ENCODE assay signal across 9 cellular contexts in genomic region chr7:106114735-106115383, GRCh38. TPM values are rescaled to one million over a fixed set of nuclear protein-coding genes. Genes with fewer than 3 reads are reported as not detected.
DNase-seq lines count a peak whose midpoint lies in the region; ATAC-seq and TF ChIP-seq lines count a peak whose summit lies in the region.
"Had no signal": no experiment of that assay in that cellular context is flagged by ENCODE, and none has a peak within 500 bp of the region (broad histone marks: within the 10 kb centered on the region; RNA-seq: fewer than 3 reads in every experiment).

No MANE protein-coding gene starts in this region.

- H3K27ac ChIP-seq in Karpas-422 (ENCODE audit: low read length): peak overlapping the region; percentile 73

- peak overlapping the region; percentile 56 for H3K4me2 ChIP-seq in Karpas-422 (ENCODE audit: low read depth, low read length, poor library complexity, severe bottlenecking)

- peaks cover 16% of the 10 kb centered on the region for H3K36me3 ChIP-seq in Karpas-422 (ENCODE audit: insufficient read depth, low read length)

- no peaks in the 10 kb centered on the region for H3K9me3 Mint-ChIP-seq in activated CD8-positive, alpha-beta T cell treated with anti-CD3 and anti-CD28 coated beads for 36 hours
- H3K9me3 Mint-ChIP-seq in immature natural killer cell: no peaks in the 10 kb centered on the region

- peak; percentile 22 for ATAC-seq in activated CD8-positive, alpha-beta T cell treated with anti-CD3 and anti-CD28 coated beads for 36 hours
- no peak for ATAC-seq in stimulated activated naive CD8-positive, alpha-beta T cell treated with anti-CD3 and anti-CD28 coated beads, Interleukin-15, Interleukin-2, amounts not matched to agents 100 U/mL and 50 U/mL, for 24 hours
- no peak for ATAC-seq in GM18858 (IDR thresholded peaks at IDR 0.05; ENCODE audit: unreplicated experiment)

- no peaks in the 10 kb centered on the region for H3K27me3 ChIP-seq in Karpas-422 (ENCODE audit: low read length)

- POLR2A ChIA-PET in activated CD8-positive, alpha-beta T cell treated with anti-CD3 and anti-CD28 coated beads for 36 hours (lab: Charles Lee): interaction anchor here (3.0 kb wide), 1 partner anchor 42 kb away, joined by 21 read pairs; no protein-coding TSS in a partner anchor

- CTCF ChIA-PET in activated CD8-positive, alpha-beta T cell treated with anti-CD3 and anti-CD28 coated beads for 36 hours (lab: Charles Lee): interaction anchor here (0.9 to 2.6 kb wide), 4 partner anchors 11 to 40 kb away, joined by 3 to 7 read pairs (median 4); no protein-coding TSS in a partner anchor

- DNase-seq in Karpas-422: peak; percentile 76
- peak; percentile 60 for DNase-seq in activated CD8-positive, alpha-beta T cell treated with anti-CD3 and anti-CD28 coated beads for 36 hours
- DNase-seq in immature natural killer cell: no peak
- DNase-seq in stimulated activated naive CD8-positive, alpha-beta T cell treated with anti-CD3 and anti-CD28 coated beads, Interleukin-15, Interleukin-2, amounts not matched to agents 100 U/mL and 50 U/mL, for 24 hours: peak; percentile 40
- DNase-seq in NCI-H2081 treated with DMSO at 0.1 percent for 48 hours (lab: John Stamatoyannopoulos, UW): no peak
- no peak for DNase-seq in H4 (ENCODE audit: low spot score)
- DNase-seq: GOT3, NCI-H1417 treated with DMSO at 0.1 percent for 48 hours had no signal

- no peaks in the 10 kb centered on the region for H3K9me3 ChIP-seq in Karpas-422 (ENCODE audit: low read length)

- H4K20me1 ChIP-seq in Karpas-422 (ENCODE audit: insufficient read depth, low read depth, low read length): no peaks in the 10 kb centered on the region; the same call in 1 of the 2 replicates

- peaks cover 29% of the 10 kb centered on the region for H3K79me2 ChIP-seq in Karpas-422 (ENCODE audit: low read length)

- peak overlapping the region; percentile 4; the same call in 1 of the 2 replicates for H3K4me3 ChIP-seq in Karpas-422 (ENCODE audit: low read length)

- H3K27me3 Mint-ChIP-seq in activated CD8-positive, alpha-beta T cell treated with anti-CD3 and anti-CD28 coated beads for 36 hours: no peaks in the 10 kb centered on the region
- peaks cover 2 to 19% (median 9%) of the 10 kb centered on the region in 3 donors for H3K27me3 Mint-ChIP-seq in immature natural killer cell (ENCODE audit: low read depth in 3 of 3)

- H3K27ac Mint-ChIP-seq in activated CD8-positive, alpha-beta T cell treated with anti-CD3 and anti-CD28 coated beads for 36 hours: peak overlapping the region; percentile 79
- peak overlapping the region in 1 of 6 donors; percentile 26 for H3K27ac Mint-ChIP-seq in immature natural killer cell

- TF ChIP-seq CTCF in activated CD8-positive, alpha-beta T cell treated with anti-CD3 and anti-CD28 coated beads for 36 hours (IDR thresholded peaks at IDR 0.05): no peak

- intact Hi-C loops in activated CD8-positive, alpha-beta T cell treated with anti-CD3 and anti-CD28 coated beads for 36 hours (cut with micrococcal nuclease): loop anchor here (5.0 kb wide), 1 partner anchor 58 kb away; no protein-coding TSS in a partner anchor

- peaks cover 10% of the 10 kb centered on the region for H3K36me3 Mint-ChIP-seq in activated CD8-positive, alpha-beta T cell treated with anti-CD3 and anti-CD28 coated beads for 36 hours (ENCODE audit: low read depth)
- no peaks in the 10 kb centered on the region for H3K36me3 Mint-ChIP-seq in immature natural killer cell

- H3K9me2 ChIP-seq in Karpas-422 (replicated peaks; ENCODE audit: insufficient read depth, low read length): no peaks in the 10 kb centered on the region

- peak overlapping the region; percentile 56 for H3K4me3 Mint-ChIP-seq in activated CD8-positive, alpha-beta T cell treated with anti-CD3 and anti-CD28 coated beads for 36 hours
- H3K4me3 Mint-ChIP-seq in immature natural killer cell: peak overlapping the region in 3 of 5 donors; percentile 18 to 63 (median 47)

- peaks cover 55% of the 10 kb centered on the region for H3K4me1 ChIP-seq in Karpas-422 (ENCODE audit: low read length)

- H2AFZ ChIP-seq in Karpas-422 (ENCODE audit: low read length): peak overlapping the region; percentile 47; the same call in 1 of the 2 replicates

- H3K4me1 Mint-ChIP-seq in activated CD8-positive, alpha-beta T cell treated with anti-CD3 and anti-CD28 coated beads for 36 hours (ENCODE audit: low read depth): peaks cover 44% of the 10 kb centered on the region
- peaks cover 31 to 36% of the 10 kb centered on the region in 2 donors for H3K4me1 Mint-ChIP-seq in immature natural killer cell

- peak overlapping the region; percentile 35 for H3K9ac ChIP-seq in Karpas-422 (ENCODE audit: low read length)

RNA-seq across cellular contexts. Expression of gene SYPL1, which starts 2.7 kb away (rescaled TPM):
- total RNA-seq in Karpas-422 (2014; rRNA removed; shearing (Covaris generic); ENCODE audit: low replicate concordance): 88.9 and 251 TPM in 2 replicates
- 10 to 100 TPM; 40.1 to 44.6 TPM for total RNA-seq in activated CD8-positive, alpha-beta T cell treated with anti-CD3 and anti-CD28 coated beads for 36 hours
- 10 to 100 TPM; 25.3 to 46.5 (median 32.0) TPM for polyA plus RNA-seq in immature natural killer cell
- 57.8 and 65.2 TPM in 2 replicates for total RNA-seq in H4 (2014; rRNA removed; shearing (Covaris generic))

Comparison
In these comparisons a context has a peak if more than half of its experiments do, and no peak if none do; other contexts are left out.
1. DNase-seq: peak in Karpas-422 (single experiment), activated CD8-positive, alpha-beta T cell treated with anti-CD3 and anti-CD28 coated beads for 36 hours (single experiment) and stimulated activated naive CD8-positive, alpha-beta T cell treated with anti-CD3 and anti-CD28 coated beads, Interleukin-15, Interleukin-2, amounts not matched to agents 100 U/mL and 50 U/mL, for 24 hours (single experiment); none in immature natural killer cell (0 of 3), NCI-H2081 treated with DMSO at 0.1 percent for 48 hours (single experiment) and H4 (single experiment).